Comparison of ENCODE assay signal across 23 cellular contexts in the genomic region with DNA sequence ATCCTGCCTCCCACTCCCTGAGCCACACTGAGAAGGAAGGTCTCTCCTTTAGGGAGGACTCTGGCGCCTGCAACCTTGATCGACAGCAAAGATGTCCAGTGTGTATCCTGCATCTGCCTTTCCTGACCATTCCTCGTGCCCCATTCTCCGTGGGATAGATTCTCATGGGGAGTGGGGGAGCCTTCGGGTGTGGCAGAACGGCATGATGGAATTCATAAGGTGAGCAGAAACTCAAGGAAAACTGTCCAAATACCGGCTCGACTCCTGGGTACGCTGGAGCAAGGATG. TPM values are rescaled to one million over a fixed set of nuclear protein-coding genes. Genes with fewer than 3 reads are reported as not detected.
A peak's percentile ranks its signal among the peaks of the same experiment; 100 is the strongest.
DNase-seq lines count a peak whose midpoint lies in the region; FAIRE-seq and TF ChIP-seq lines count a peak whose summit lies in the region.
"Had no signal": no experiment of that assay in that cellular context is flagged by ENCODE, and none has a peak within 500 bp of the region (broad histone marks: within the 10 kb centered on the region; RNA-seq: fewer than 3 reads in every experiment).

No MANE protein-coding gene starts in this region.

- H3F3A ChIP-seq in smooth muscle cell (ENCODE audit: low read depth), result no peaks in the 10 kb centered on the region

- H2AFZ ChIP-seq in smooth muscle cell (ENCODE audit: low read depth), result no peak overlapping the region
- H2AFZ ChIP-seq: PC-9 had no signal

- H3K79me2 ChIP-seq in smooth muscle cell (ENCODE audit: low read depth), result no peaks in the 10 kb centered on the region

- no peaks in the 10 kb centered on the region for H4K20me1 ChIP-seq in smooth muscle cell (ENCODE audit: low read depth)

- peak overlapping the region; percentile 87 for H3K4me2 ChIP-seq in smooth muscle cell
- H3K4me2 ChIP-seq: PC-9 had no signal

- TF ChIP-seq CTCF in bronchial epithelial cell (IDR thresholded peaks at IDR 0.05; ENCODE audit: insufficient read depth, low read length, severe bottlenecking) (no peak), smooth muscle cell (IDR thresholded peaks at IDR 0.05; ENCODE audit: borderline replicate concordance, insufficient read depth, poor library complexity, severe bottlenecking) (no peak), GM10266 (IDR thresholded peaks at IDR 0.05; ENCODE audit: control insufficient read depth, insufficient read depth, low read depth, missing control alignments) (no peak)

- H3K4me1 ChIP-seq in HUES64 (ENCODE audit: insufficient read depth, low read length), result peaks cover 19% of the 10 kb centered on the region
- H3K4me1 ChIP-seq in smooth muscle cell (ENCODE audit: low read depth), result peaks cover 16% of the 10 kb centered on the region

- FAIRE-seq in bronchial epithelial cell (lab: Jason Lieb, UNC), result peak; percentile 13
- FAIRE-seq: D721Med, frontal cortex, GM18507, H54, small intestine had no signal

- no peak for DNase-seq in bronchial epithelial cell (ENCODE audit: low read depth)
- DNase-seq in mesenteric fat pad (ENCODE audit: low spot score), result peak; percentile 68
- DNase-seq in smooth muscle cell (lab: John Stamatoyannopoulos, UW; ENCODE audit: unreplicated experiment), result no peak
- DNase-seq in GM10266 (ENCODE audit: extremely low spot score), result no peak
- no peak for DNase-seq in NCI-H526 (lab: John Stamatoyannopoulos, UW)
- DNase-seq in NCI-H69 (lab: John Stamatoyannopoulos, UW), result no peak
- DNase-seq in activated CD4-positive, CD25-positive, alpha-beta regulatory T cell (lab: John Stamatoyannopoulos, UW), result no peak
- DNase-seq: activated CD8-positive, alpha-beta memory T cell treated with anti-CD3 and anti-CD28 coated beads, Interleukin-2, amount 10 ng/mL, durations not matched to agents 7 days and 5 days; activated gamma-delta T cell treated with Interleukin-2 at 50 U/mL for 16 hours; Karpas-422; kidney glomerular epithelial cell; naive thymus-derived CD4-positive, alpha-beta T cell; NCI-H1436 treated with DMSO at 0.1 percent for 48 hours; NCI-H446; PC-9; small intestine; stimulated activated naive CD8-positive, alpha-beta T cell treated with anti-CD3 and anti-CD28 coated beads, Interleukin-15, amount 100 ng/mL, for 72 hours had no signal

- peak overlapping the region; percentile 50 for H3K4me3 ChIP-seq in HUES64 (ENCODE audit: low read length)
- no peak overlapping the region for H3K4me3 ChIP-seq in bronchial epithelial cell (ENCODE audit: low read depth, low read length)
- no peak overlapping the region for H3K4me3 ChIP-seq in smooth muscle cell
- H3K4me3 ChIP-seq: PC-9 had no signal

- H3K27me3 ChIP-seq in HUES64 (ENCODE audit: insufficient read depth, low read length), result peaks cover 41% of the 10 kb centered on the region
- peaks cover 23% of the 10 kb centered on the region for H3K27me3 ChIP-seq in bronchial epithelial cell (ENCODE audit: control insufficient read depth, insufficient read depth, low read length)
- peaks cover 29% of the 10 kb centered on the region for H3K27me3 ChIP-seq in smooth muscle cell (ENCODE audit: low read depth)

- H3K9ac ChIP-seq in HUES64 (ENCODE audit: low read depth, low read length) (peak overlapping the region; percentile 15; the same call in 1 of the 2 replicates), smooth muscle cell (ENCODE audit: low read depth) (no peak overlapping the region)

- H3K9me3 ChIP-seq in HUES64 (ENCODE audit: insufficient read depth, low read depth, low read length) (peaks cover 10% of the 10 kb centered on the region; the same call in 1 of the 2 replicates), smooth muscle cell (replicated peaks; ENCODE audit: low read depth) (no peaks in the 10 kb centered on the region)

- WGBS in HUES64, result 84% methylated on average over 9 of the region's 9 CpGs
- 82% methylated on average over 9 of the region's 9 CpGs for WGBS in smooth muscle cell (ENCODE audit: low lambda C conversion rate)

- H3K36me3 ChIP-seq in HUES64 (ENCODE audit: insufficient read depth, low read length) (peaks cover 19% of the 10 kb centered on the region), bronchial epithelial cell (ENCODE audit: control insufficient read depth, insufficient read depth, low read length) (no peaks in the 10 kb centered on the region), smooth muscle cell (ENCODE audit: low read depth) (no peaks in the 10 kb centered on the region)

- H3K27ac ChIP-seq in HUES64 (ENCODE audit: low read depth, low read length) (no peak overlapping the region), smooth muscle cell (ENCODE audit: low read depth) (no peak overlapping the region)
- H3K27ac ChIP-seq: PC-9, VCaP had no signal

RNA-seq across cellular contexts. Expression of a gene that starts 0.6 kb away (rescaled TPM):
- polyA plus RNA-seq in HUES64 (2013, experiment 1 of 2), result 94.7 TPM
- 75.3 TPM for polyA plus RNA-seq in HUES64 (2013, experiment 2 of 2)
- total RNA-seq in bronchial epithelial cell (1.1 TPM in 1 of 2 replicates, not detected in the other), mesenteric fat pad (210 TPM), smooth muscle cell (23.6 and 23.8 TPM in 2 replicates)
- 31.8 and 37.5 TPM in 2 replicates for polyA plus RNA-seq in smooth muscle cell
- total RNA-seq: activated CD8-positive, alpha-beta memory T cell treated with anti-CD3 and anti-CD28 coated beads, Interleukin-2, amount 10 ng/mL, durations not matched to agents 7 days and 5 days; PC-9 had no signal
- polyA plus RNA-seq: naive thymus-derived CD4-positive, alpha-beta T cell had no signal

RNA-seq across cellular contexts. Expression of a gene that starts 18.7 kb away (rescaled TPM):
- 1.3 TPM for polyA plus RNA-seq in HUES64 (2013, experiment 1 of 2)
- 0.51 TPM for polyA plus RNA-seq in HUES64 (2013, experiment 2 of 2)
- 4.2 and 6.4 TPM in 2 replicates for total RNA-seq in bronchial epithelial cell
- 2.6 TPM for total RNA-seq in mesenteric fat pad
- total RNA-seq in smooth muscle cell, result 1.7 and 7.6 TPM in 2 replicates
- 0.89 and 2.4 TPM in 2 replicates for polyA plus RNA-seq in smooth muscle cell

RNA-seq across cellular contexts. Expression of a gene that starts 18.9 kb away (rescaled TPM):
- 37.8 TPM for polyA plus RNA-seq in HUES64 (2013, experiment 1 of 2)
- polyA plus RNA-seq in HUES64 (2013, experiment 2 of 2), result 42.0 TPM
- total RNA-seq in bronchial epithelial cell (7.6 and 8.2 TPM in 2 replicates), mesenteric fat pad (3.9 TPM), smooth muscle cell (6.9 and 7.4 TPM in 2 replicates)
- 14.7 and 16.6 TPM in 2 replicates for polyA plus RNA-seq in smooth muscle cell

RNA-seq across cellular contexts. Expression of a gene that starts 26.6 kb away (rescaled TPM):
- polyA plus RNA-seq in HUES64 (2013, experiment 1 of 2), result 78.2 TPM
- polyA plus RNA-seq in HUES64 (2013, experiment 2 of 2), result 91.5 TPM
- total RNA-seq in bronchial epithelial cell (26.1 and 28.2 TPM in 2 replicates), mesenteric fat pad (82.1 TPM), smooth muscle cell (39.4 and 60.9 TPM in 2 replicates)
- polyA plus RNA-seq in smooth muscle cell, result 55.5 and 68.1 TPM in 2 replicates

RNA-seq across cellular contexts. Expression of a gene that starts 37.1 kb away (rescaled TPM):
- 12.3 TPM for polyA plus RNA-seq in HUES64 (2013, experiment 1 of 2)
- polyA plus RNA-seq in HUES64 (2013, experiment 2 of 2), result 13.2 TPM
- total RNA-seq in bronchial epithelial cell, result 3.2 and 3.5 TPM in 2 replicates
- total RNA-seq in mesenteric fat pad, result 1.6 TPM
- total RNA-seq in smooth muscle cell, result 4.7 and 5.9 TPM in 2 replicates
- 16.8 and 23.8 TPM in 2 replicates for polyA plus RNA-seq in smooth muscle cell

Comparison
In these comparisons a context has a peak if more than half of its experiments do, and no peak if none do; other contexts are left out.
1. RNA of a gene that starts 0.6 kb away (total RNA-seq): 210 TPM in mesenteric fat pad (single experiment) and 23.6 to 23.8 TPM in smooth muscle cell; 1.1 TPM in bronchial epithelial cell; every median in the first group is over 10 times any median in the second.